Comparison of ENCODE assay signal across 19 cellular contexts in the genomic region with DNA sequence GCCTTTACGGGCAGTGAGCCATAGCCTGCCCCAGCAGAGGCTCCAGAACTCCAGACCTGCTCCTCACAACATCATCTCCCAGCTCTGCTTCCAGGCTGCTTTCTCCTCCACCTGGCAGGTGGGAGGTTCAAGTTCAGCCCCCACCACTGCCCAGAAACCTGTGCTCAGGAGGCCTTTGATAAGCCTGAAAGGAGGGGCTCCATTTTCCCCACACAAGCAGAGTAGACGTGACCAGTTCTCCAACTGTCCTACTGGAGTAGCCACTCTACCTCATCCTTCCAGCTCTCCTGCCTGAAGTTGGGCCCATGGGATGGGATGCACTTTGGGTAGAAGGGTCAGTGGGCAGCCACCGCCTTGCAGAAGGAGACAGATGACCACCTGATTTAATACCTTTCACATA. TPM values are rescaled to one million over a fixed set of nuclear protein-coding genes. Genes with fewer than 3 reads are reported as not detected.
A peak's percentile ranks its signal among the peaks of the same experiment; 100 is the strongest.
DNase-seq lines count a peak whose midpoint lies in the region; ATAC-seq, FAIRE-seq and TF ChIP-seq lines count a peak whose summit lies in the region.
"Had no signal": no experiment of that assay in that cellular context is flagged by ENCODE, and none has a peak within 500 bp of the region (broad histone marks: within the 10 kb centered on the region; RNA-seq: fewer than 3 reads in every experiment).

No MANE protein-coding gene starts in this region.

- H4K91ac ChIP-seq in IMR-90 (ENCODE audit: insufficient read depth, low read depth, low read length) (peak overlapping the region; percentile 58; the same call in 1 of the 2 replicates), H1 (replicated peaks; ENCODE audit: insufficient read length, low read length) (no peak overlapping the region)

- peak overlapping the region; percentile 36 for H3K4ac ChIP-seq in IMR-90 (ENCODE audit: low read depth, low read length)
- no peak overlapping the region for H3K4ac ChIP-seq in H1 (replicated peaks; ENCODE audit: insufficient read length, low read depth, low read length)

- no peak overlapping the region for H2BK5ac ChIP-seq in IMR-90 (ENCODE audit: low read depth, low read length, poor library complexity, severe bottlenecking)
- no peak overlapping the region for H2BK5ac ChIP-seq in H1 (ENCODE audit: low read depth, low read length)

- TF ChIP-seq EP300 in H1 (IDR thresholded peaks at IDR 0.05; ENCODE audit: borderline replicate concordance in 1 of 2, low read depth in 2 of 2, low read length in 2 of 2): no peak

- H2BK20ac ChIP-seq in IMR-90 (ENCODE audit: low read depth, low read length) (no peak overlapping the region), H1 (ENCODE audit: low read length) (0 out of 2 replicates have a peak overlapping the region, but pooled peaks have one; percentile 32)

- H4K8ac ChIP-seq in IMR-90 (ENCODE audit: low read depth in 2 of 2, low read length in 2 of 2) (peak overlapping the region in 1 of 2 experiments; percentile 62; a peak in 2 of 4 replicates), H1 (ENCODE audit: extremely low read depth, insufficient read depth, low read length) (no peak overlapping the region)

- no peak overlapping the region; the same call in 1 of the 2 replicates for H3K56ac ChIP-seq in IMR-90 (ENCODE audit: extremely low read depth, insufficient read depth, low read length)
- no peak overlapping the region for H3K56ac ChIP-seq in H1 (replicated peaks; ENCODE audit: insufficient read length, low read depth, low read length)

- H2BK120ac ChIP-seq in IMR-90 (ENCODE audit: low read depth, low read length) (peak overlapping the region; percentile 60; the same call in 1 of the 2 replicates), H1 (replicated peaks; ENCODE audit: low read depth, low read length) (no peak overlapping the region)

- peaks cover 10% of the 10 kb centered on the region for H3K4me1 Mint-ChIP-seq in neural crest cell
- H3K4me1 Mint-ChIP-seq: B cell; CD4-positive, CD25-positive, alpha-beta regulatory T cell had no signal

- H3K18ac ChIP-seq in IMR-90 (ENCODE audit: low read depth, low read length) (no peak overlapping the region), H1 (ENCODE audit: extremely low read depth, low read length) (no peak overlapping the region)

- WGBS in IMR-90 (ENCODE audit: extremely low coverage in 2 of 2, insufficient read length in 1 of 2), 2 experiments: no CpG with 5 or more reads among the region's 3 CpGs
- 91% methylated on average over 3 of the region's 3 CpGs; no CpG with 5 or more reads in 1 of the 2 experiments for WGBS in H1 (ENCODE audit: extremely low coverage in 1 of 2, insufficient coverage in 1 of 2, insufficient read length in 1 of 2, insufficient replicate concordance in 2 of 2, low coverage in 1 of 2, low lambda C conversion rate in 2 of 2, missing lambda C conversion rate in 1 of 2), 2 experiments

- ATAC-seq in IMR-90 (ENCODE audit: low read depth): peak; percentile 24; the same call in 1 of the 2 replicates
- ATAC-seq: HepG2, Panc1 had no signal

- no peak overlapping the region for H3K4me3 Mint-ChIP-seq in neural crest cell
- H3K4me3 Mint-ChIP-seq: B cell; CD4-positive, CD25-positive, alpha-beta regulatory T cell had no signal

- no peaks in the 10 kb centered on the region for H4K20me1 ChIP-seq in IMR-90 (ENCODE audit: insufficient read depth, low read length)
- no peaks in the 10 kb centered on the region for H4K20me1 ChIP-seq in H1 (replicated peaks in 1 of 2; ENCODE audit: control insufficient read depth in 1 of 2, insufficient read depth in 2 of 2, low read length in 2 of 2)

- TF ChIP-seq CTCF in IMR-90 (conservative IDR thresholded peaks at IDR 0.05; ENCODE audit: low read depth, low read length): no peak
- TF ChIP-seq CTCF in H1 (IDR thresholded peaks at IDR 0.05; ENCODE audit: control extremely low read depth in 1 of 3, insufficient read depth in 1 of 3, low read depth in 1 of 3, low read length in 3 of 3): no peak
- no peak for TF ChIP-seq CTCF in neural crest cell (conservative IDR thresholded peaks at IDR 0.05)

- DNase-seq in IMR-90: no peak
- no peak for DNase-seq in H1 (ENCODE audit: low read depth in 1 of 2, low spot score in 2 of 2)
- no peak for DNase-seq in neural crest cell (ENCODE audit: low read depth, low spot score)
- DNase-seq in activated CD4-positive, alpha-beta T cell treated with anti-CD3 and anti-CD28 coated beads for 1 hour: no peak
- DNase-seq in NCI-H1930 (lab: John Stamatoyannopoulos, UW): no peak
- DNase-seq in activated gamma-delta T cell (lab: John Stamatoyannopoulos, UW): no peak
- DNase-seq: CD4-positive, CD25-positive, alpha-beta regulatory T cell; DMS53; NCI-H1048; NCI-H146; NCI-H2081 treated with DMSO at 0.1 percent for 48 hours; NCI-H510A treated with DMSO at 0.1 percent for 48 hours; SHP77 had no signal

- H3K27ac Mint-ChIP-seq in neural crest cell (ENCODE audit: unreplicated experiment): peak overlapping the region; percentile 88
- H3K27ac Mint-ChIP-seq: B cell; CD4-positive, CD25-positive, alpha-beta regulatory T cell had no signal

- no peak for FAIRE-seq in H1 (lab: Jason Lieb, UNC)
- FAIRE-seq: H54, HepG2 had no signal

- H3K23ac ChIP-seq in IMR-90 (ENCODE audit: low read depth, low read length): 0 out of 2 replicates have a peak overlapping the region, but pooled peaks have one; percentile 8
- no peak overlapping the region for H3K23ac ChIP-seq in H1 (ENCODE audit: insufficient read length)

- no peaks in the 10 kb centered on the region for H3K27me3 Mint-ChIP-seq in neural crest cell (ENCODE audit: low read depth)

- H3K79me2 ChIP-seq in H1 (ENCODE audit: control insufficient read depth in 1 of 2, insufficient read depth in 2 of 2, low read length in 2 of 2): no peaks in the 10 kb centered on the region

- H2AFZ ChIP-seq in IMR-90 (replicated peaks; ENCODE audit: low read length, poor library complexity): peak overlapping the region; percentile 10
- no peak overlapping the region for H2AFZ ChIP-seq in H1 (ENCODE audit: low read length)

- H2BK15ac ChIP-seq in IMR-90 (ENCODE audit: low read depth, low read length) (no peak overlapping the region), H1 (ENCODE audit: low read length) (no peak overlapping the region)

- H2AK9ac ChIP-seq in IMR-90 (replicated peaks; ENCODE audit: low read depth, low read length, poor library complexity): peak overlapping the region; percentile 37

- intact Hi-C loops in IMR-90 (cut with micrococcal nuclease): loop anchor here (2.0 kb wide), 1 partner anchor 486 kb away; no protein-coding TSS in a partner anchor

- H2BK12ac ChIP-seq in H1 (ENCODE audit: low read depth, low read length): no peak overlapping the region

- H3K79me1 ChIP-seq in IMR-90 (ENCODE audit: low read depth in 1 of 2, low read length in 2 of 2) (0 out of 4 replicates have a peak, but pooled peaks cover 0 to 3% of the 10 kb centered on the region in 2 experiments), H1 (ENCODE audit: low read depth, low read length) (no peaks in the 10 kb centered on the region)

- H3K9me3 Mint-ChIP-seq in neural crest cell: no peaks in the 10 kb centered on the region
- H3K9me3 Mint-ChIP-seq: CD4-positive, CD25-positive, alpha-beta regulatory T cell had no signal

- H3K36me3 ChIP-seq in IMR-90 (ENCODE audit: control insufficient read depth, insufficient read depth, low read length) (no peaks in the 10 kb centered on the region), H1 (ENCODE audit: control insufficient read depth in 2 of 4, insufficient read depth in 4 of 4, low read length in 3 of 4) (no peaks in the 10 kb centered on the region)

- no peak overlapping the region for H3K27ac ChIP-seq in IMR-90 (ENCODE audit: insufficient read depth, low read length)
- no peak overlapping the region for H3K27ac ChIP-seq in H1 (ENCODE audit: low read depth, low read length)
- H3K27ac ChIP-seq in temporal lobe (ENCODE audit: low read depth, low read length): peak overlapping the region; percentile 2
- H3K27ac ChIP-seq: KMS-11 had no signal

- H3K27me3 ChIP-seq in IMR-90 (ENCODE audit: control insufficient read depth, insufficient read depth, low read length) (no peaks in the 10 kb centered on the region), H1 (replicated peaks in 1 of 4; ENCODE audit: control insufficient read depth in 3 of 4, extremely low read depth in 1 of 4, insufficient read depth in 3 of 4, low read length in 3 of 4) (no peaks in the 10 kb centered on the region; a peak in 3 of 7 replicates)

- TF ChIP-seq RAD21 in IMR-90 (IDR thresholded peaks at IDR 0.05; ENCODE audit: low read length) (no peak), H1 (IDR thresholded peaks at IDR 0.05 in 1 of 2, conservative IDR thresholded peaks at IDR 0.05 in 1 of 2; ENCODE audit: low read depth in 2 of 2, low read length in 2 of 2) (no peak)

- POLR2A ChIA-PET in IMR-90 (lab: Charles Lee; ENCODE audit: unreplicated experiment): no interaction called here
- POLR2A ChIA-PET in H1 (lab: Charles Lee; ENCODE audit: partially characterized antibody): interaction anchor here (1.4 kb wide), 1 partner anchor 16 kb away, joined by 4 read pairs; no protein-coding TSS in a partner anchor

- CTCF ChIA-PET in IMR-90 (lab: Yijun Ruan, JAX): interaction anchor here (1.2 to 4.9 kb wide), 2 partner anchors 99 to 108 kb away, joined by 4 to 39 read pairs; no protein-coding TSS in a partner anchor
- CTCF ChIA-PET in H1 (lab: Charles Lee; ENCODE audit: partially characterized antibody): interaction anchor here (0.7 to 12.9 kb wide), 13 partner anchors 11 to 486 kb away, joined by 3 to 223 read pairs (median 8); no protein-coding TSS in a partner anchor

- dilution Hi-C loops in IMR-90 (cut with HindIII; ENCODE audit: low sequenced_read_pairs, unreplicated experiment): loop anchor here (25.0 kb wide), 1 partner anchor 98 kb away; no protein-coding TSS in a partner anchor

- H3K9me1 ChIP-seq in IMR-90 (ENCODE audit: insufficient read depth, low read length): peaks cover 9% of the 10 kb centered on the region

- no peaks in the 10 kb centered on the region for H3K23me2 ChIP-seq in H1 (ENCODE audit: low read depth, low read length)

- in situ Hi-C loops in IMR-90 (cut with MboI; ENCODE audit: low sequenced_read_pairs): no loop called here

- H3K4me3 ChIP-seq in IMR-90 (ENCODE audit: insufficient read depth, low read depth, low read length) (no peak overlapping the region), H1 (ENCODE audit: extremely low read depth in 1 of 4, insufficient read depth in 2 of 4, low read depth in 3 of 4, low read length in 4 of 4) (no peak overlapping the region)

- 0 out of 2 replicates have a peak overlapping the region, but pooled peaks have one; percentile 14 for H3K14ac ChIP-seq in IMR-90 (replicated peaks; ENCODE audit: low read depth, low read length)
- no peak overlapping the region for H3K14ac ChIP-seq in H1 (ENCODE audit: insufficient read length)

- BruUV-seq in IMR-90 (replicated peaks; lab: Mats Ljungman, UMichigan): no TSS peak

- no peaks in the 10 kb centered on the region for H3K36me3 Mint-ChIP-seq in neural crest cell (ENCODE audit: low read depth)
- H3K36me3 Mint-ChIP-seq: CD4-positive, CD25-positive, alpha-beta regulatory T cell had no signal

- H3K4me1 ChIP-seq in IMR-90 (ENCODE audit: control insufficient read depth, insufficient read depth, low read length): peaks cover 14% of the 10 kb centered on the region
- H3K4me1 ChIP-seq in H1 (replicated peaks in 1 of 4; ENCODE audit: control insufficient read depth in 3 of 4, insufficient read depth in 4 of 4, low read length in 3 of 4): peaks cover 2 to 9% (median 5%) of the 10 kb centered on the region in 4 experiments; a peak in 6 of 7 replicates

- H3K4me2 ChIP-seq in IMR-90 (ENCODE audit: low read depth, low read length) (peak overlapping the region; percentile 82), H1 (ENCODE audit: insufficient read depth in 1 of 2, low read depth in 2 of 2, low read length in 2 of 2) (no peak overlapping the region)
- H3K4me2 ChIP-seq: KMS-11 had no signal

- peak overlapping the region; percentile 20; the same call in 1 of the 2 replicates for H3K9ac ChIP-seq in IMR-90 (ENCODE audit: low read depth, low read length)
- no peak overlapping the region for H3K9ac ChIP-seq in H1 (replicated peaks in 1 of 4; ENCODE audit: extremely low read depth in 1 of 4, low read depth in 3 of 4, low read length in 3 of 4)
- H3K9ac ChIP-seq: KMS-11 had no signal

- H3K9me3 ChIP-seq in IMR-90 (ENCODE audit: control insufficient read depth, insufficient read depth, low read length) (no peaks in the 10 kb centered on the region), H1 (ENCODE audit: insufficient read depth in 2 of 2, low read depth in 1 of 2, low read length in 1 of 2) (no peaks in the 10 kb centered on the region)

- TF ChIP-seq POLR2A in IMR-90 (IDR thresholded peaks at IDR 0.05; ENCODE audit: low read depth, low read length): no peak
- no peak for TF ChIP-seq POLR2A in H1 (IDR thresholded peaks at IDR 0.05; ENCODE audit: control extremely low read depth in 1 of 2, low read depth in 2 of 2, low read length in 2 of 2)

- H2AK5ac ChIP-seq in IMR-90 (ENCODE audit: low read depth, low read length): peak overlapping the region; percentile 9; the same call in 1 of the 2 replicates
- H2AK5ac ChIP-seq in H1 (ENCODE audit: low read depth, low read length): no peak overlapping the region

- no peak overlapping the region for H4K5ac ChIP-seq in IMR-90 (ENCODE audit: low read depth, low read length)
- H4K5ac ChIP-seq in H1 (ENCODE audit: insufficient read length, low read depth, low read length): no peak overlapping the region

RNA-seq across cellular contexts. Expression of a gene that starts 53.3 kb away (rescaled TPM):
- total RNA-seq in IMR-90 (2012; rRNA removed): 16.1 and 18.6 TPM in 2 replicates
- 14.6 and 16.7 TPM in 2 replicates for polyA plus RNA-seq in IMR-90 (2012; rRNA removed)
- polyA plus RNA-seq in IMR-90 (2012; cell fraction: cytosol; rRNA removed): 6.6 and 6.9 TPM in 2 replicates
- 34.4 and 57.2 TPM in 2 replicates for polyA plus RNA-seq in IMR-90 (2012; cell fraction: nucleus; rRNA removed; ENCODE audit: low replicate concordance)
- total RNA-seq in H1 (2021; fragmentation: NEBNext Ultra II Directional; extraction: Animal tissue kit (Norgen Biotek cat#: 25700)): 4.8 and 6.9 TPM in 2 replicates
- 3.1 and 3.2 TPM in 2 replicates for polyA plus RNA-seq in H1 (2011; rRNA removed)
- polyA plus RNA-seq in H1 (2011; cell fraction: cytosol; rRNA removed): 4.0 TPM
- 6.6 TPM for polyA plus RNA-seq in H1 (2011; cell fraction: nucleus; rRNA removed)
- 2.8 to 4.9 TPM (median 3.6 TPM) in 4 replicates for polyA plus RNA-seq in H1 (2012, experiment 1 of 2)
- polyA plus RNA-seq in H1 (2012, experiment 2 of 2): 1.1 TPM
- polyA plus RNA-seq in H1 (2013, experiment 1 of 2): 3.7 TPM
- 3.2 TPM for polyA plus RNA-seq in H1 (2013, experiment 2 of 2)
- polyA minus RNA-seq in H1 (2011; rRNA and poly(A)+ RNA removed): 7.8 and 14.4 TPM in 2 replicates
- 3.2 TPM for polyA minus RNA-seq in H1 (2011; cell fraction: cytosol; rRNA and poly(A)+ RNA removed)
- 10.1 TPM for polyA minus RNA-seq in H1 (2011; cell fraction: nucleus; rRNA and poly(A)+ RNA removed)
- total RNA-seq in neural crest cell: 7.4 and 7.6 TPM in 2 replicates
- 38.8 TPM for total RNA-seq in temporal lobe
